Comparison of ENCODE assay signal across 10 cellular contexts in genomic region chr4:76589872-76590846, GRCh38.
DNase-seq lines count a peak whose midpoint lies in the region; ATAC-seq and TF ChIP-seq lines count a peak whose summit lies in the region.
"Had no signal": no experiment of that assay in that cellular context is flagged by ENCODE, and none has a peak within 500 bp of the region (broad histone marks: within the 10 kb centered on the region; RNA-seq: fewer than 3 reads in every experiment).

No MANE protein-coding gene starts in this region.

- H3K4me3 ChIP-seq in cardiac muscle cell = no peak overlapping the region
- H3K4me3 ChIP-seq in ovary = no peak overlapping the region

- ATAC-seq in GM19452 (IDR thresholded peaks at IDR 0.05; ENCODE audit: unreplicated experiment) = no peak

- DNase-seq in ELF-1 (ENCODE audit: low read depth, low spot score) (peak; percentile 97), SW480 (ENCODE audit: low spot score) (peak; percentile 82), cardiac muscle cell (ENCODE audit: low read depth in 1 of 2, low spot score in 1 of 2) (peak; percentile 92 to 96), ovary (peak in 3 of 5 donors; percentile 28 to 58 (median 34)), activated gamma-delta T cell (lab: John Stamatoyannopoulos, UW) (no peak), DMS53 treated with DMSO at 0.1 percent for 48 hours (lab: John Stamatoyannopoulos, UW; ENCODE audit: unreplicated experiment) (no peak), KBM-7 (no peak)
- DNase-seq: activated CD4-positive, alpha-beta T cell treated with anti-CD3 and anti-CD28 coated beads for 1 hour; glutamatergic neuron had no signal

- TF ChIP-seq EP300 in ovary (IDR thresholded peaks at IDR 0.05) = no peak

- H3K4me1 ChIP-seq in cardiac muscle cell (ENCODE audit: low read depth) (peaks cover 40% of the 10 kb centered on the region), ovary (ENCODE audit: insufficient read depth) (peaks cover 6% of the 10 kb centered on the region)

- H3K27ac ChIP-seq in cardiac muscle cell (peak overlapping the region; percentile 99), ovary (no peak overlapping the region)

- H3K27me3 ChIP-seq in cardiac muscle cell (no peaks in the 10 kb centered on the region), ovary (no peaks in the 10 kb centered on the region)

- intact Hi-C loops in ovary (cut with DNase I) = no loop called here

- TF ChIP-seq CTCF in cardiac muscle cell (IDR thresholded peaks at IDR 0.05; ENCODE audit: low read depth, low read length) (no peak), ovary (IDR thresholded peaks at IDR 0.05) (no peak)

- 19 to 34% (median 28%) methylated on average over 10 of the region's 10 CpGs for WGBS in ovary, 3 donors

- in situ Hi-C loops in KBM-7 (cut with MboI; ENCODE audit: low pct_unique_long_range_greater_than_20kb, low sequenced_read_pairs) = no loop called here

- H3K36me3 ChIP-seq in cardiac muscle cell (no peaks in the 10 kb centered on the region), ovary (no peaks in the 10 kb centered on the region)

- TF ChIP-seq POLR2A in ovary (IDR thresholded peaks at IDR 0.05) = no peak

- H3K9me3 ChIP-seq in cardiac muscle cell (ENCODE audit: low read depth) (no peaks in the 10 kb centered on the region), ovary (no peaks in the 10 kb centered on the region)

Comparison
In these comparisons a context has a peak if more than half of its experiments do, and no peak if none do; other contexts are left out.
1. DNase-seq: peak in ELF-1 (single experiment), SW480 (single experiment), cardiac muscle cell (2 of 2) and ovary (3 of 5); none in activated gamma-delta T cell (single experiment), DMS53 treated with DMSO at 0.1 percent for 48 hours (single experiment) and KBM-7 (single experiment).